26 cellular contexts compared by ENCODE assay signal in the genomic region with DNA sequence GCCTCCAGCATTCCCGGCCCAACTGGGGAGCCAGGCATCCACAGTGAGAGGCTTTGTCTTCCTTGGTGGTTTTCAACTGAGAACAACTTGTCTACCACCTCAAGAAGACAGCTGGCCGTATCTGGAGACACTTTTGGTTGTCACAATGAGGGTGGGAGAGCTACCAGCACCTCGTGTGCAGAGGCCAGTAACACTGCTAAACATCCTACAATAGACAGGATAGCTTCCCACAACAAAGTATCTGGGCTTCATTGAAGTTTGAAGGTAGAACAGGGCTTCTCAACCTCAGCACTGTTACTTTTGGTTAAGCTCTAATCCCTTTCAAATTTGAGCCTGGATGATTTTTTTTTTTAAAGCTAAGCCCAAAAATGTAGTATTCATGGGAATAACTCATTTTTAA. TPM values are rescaled to one million over a fixed set of nuclear protein-coding genes. Genes with fewer than 3 reads are reported as not detected.
"Had no signal": no experiment of that assay in that cellular context is flagged by ENCODE, and none has a peak within 500 bp of the region (broad histone marks: within the 10 kb centered on the region; RNA-seq: fewer than 3 reads in every experiment).

No MANE protein-coding gene starts in this region.

- H3K36me3 ChIP-seq: heart right ventricle, ovary, right lobe of liver, upper lobe of left lung had no signal

- FAIRE-seq: small intestine had no signal

- H3K9me3 ChIP-seq: gastroesophageal sphincter, heart right ventricle, ovary, right lobe of liver, upper lobe of left lung had no signal

- ATAC-seq: activated CD4-positive, alpha-beta T cell treated with anti-CD3 and anti-CD28 coated beads for 36 hours; WTC11 had no signal

- DNase-seq: activated CD4-positive, alpha-beta memory T cell treated with anti-CD3 and anti-CD28 coated beads, Interleukin-2, amount 10 ng/mL, durations not matched to agents 7 days and 5 days; activated CD4-positive, alpha-beta T cell treated with anti-CD3 and anti-CD28 coated beads for 36 hours; activated naive CD4-positive, alpha-beta T cell treated with anti-CD3 and anti-CD28 coated beads for 36 hours; activated T-cell treated with anti-CD3 and anti-CD28 coated beads, Interleukin-2, amount 50 U/mL, for 24 hours; aorta; cerebellar nuclear complex; cortex of kidney; effector CD4-positive, alpha-beta T cell; heart right ventricle; immature natural killer cell; left ventricle myocardium superior; natural killer cell; ovary; right lobe of liver; small intestine; stimulated activated CD4-positive, alpha-beta T cell treated with anti-CD3 and anti-CD28 coated beads, Interleukin-15, amount 100 ng/mL, for 24 hours; stimulated activated CD4-positive, alpha-beta T cell treated with anti-CD3 and anti-CD28 coated beads, Interleukin-2, amount 100 ng/mL, for 48 hours had no signal

- H3K27me3 ChIP-seq: gastroesophageal sphincter, heart right ventricle, ovary, right lobe of liver, upper lobe of left lung had no signal

- H3K9me3 Mint-ChIP-seq: activated CD4-positive, alpha-beta memory T cell treated with anti-CD3 and anti-CD28 coated beads, Interleukin-2, amount 10 ng/mL, durations not matched to agents 7 days and 5 days; activated naive CD4-positive, alpha-beta T cell treated with anti-CD3 and anti-CD28 coated beads for 36 hours; activated T-cell treated with anti-CD3 and anti-CD28 coated beads, Interleukin-2, amount 50 U/mL, for 24 hours; immature natural killer cell; memory B cell; natural killer cell; stimulated activated naive CD8-positive, alpha-beta T cell treated with anti-CD3 and anti-CD28 coated beads, Interleukin-15, Interleukin-2, amounts not matched to agents 100 ng/mL and 50 ng/mL, for 24 hours; T-helper 2 cell treated with Interferon-gamma antibody and Interleukin-4, amounts not matched to agents 5 μg/mL and 100 μg/mL, for 36 hours; WTC11 had no signal

- H3K27me3 Mint-ChIP-seq: memory B cell; stimulated activated naive CD8-positive, alpha-beta T cell treated with anti-CD3 and anti-CD28 coated beads, Interleukin-15, Interleukin-2, amounts not matched to agents 100 ng/mL and 50 ng/mL, for 24 hours had no signal

- H3K4me1 Mint-ChIP-seq: activated CD4-positive, alpha-beta memory T cell treated with anti-CD3 and anti-CD28 coated beads, Interleukin-2, amount 10 ng/mL, durations not matched to agents 7 days and 5 days; immature natural killer cell; natural killer cell had no signal

- H3K27ac Mint-ChIP-seq: activated CD4-positive, alpha-beta memory T cell treated with anti-CD3 and anti-CD28 coated beads, Interleukin-2, amount 10 ng/mL, durations not matched to agents 7 days and 5 days; activated CD4-positive, alpha-beta T cell treated with anti-CD3 and anti-CD28 coated beads for 36 hours; activated naive CD4-positive, alpha-beta T cell treated with anti-CD3 and anti-CD28 coated beads for 36 hours; activated T-cell treated with anti-CD3 and anti-CD28 coated beads, Interleukin-2, amount 50 U/mL, for 24 hours; immature natural killer cell; natural killer cell; stimulated activated naive CD8-positive, alpha-beta T cell treated with anti-CD3 and anti-CD28 coated beads, Interleukin-15, Interleukin-2, amounts not matched to agents 100 ng/mL and 50 ng/mL, for 24 hours; T-helper 2 cell treated with Interferon-gamma antibody and Interleukin-4, amounts not matched to agents 5 μg/mL and 100 μg/mL, for 36 hours had no signal

- H3K27ac ChIP-seq: gastroesophageal sphincter, ovary, right lobe of liver, upper lobe of left lung had no signal

- H3K36me3 Mint-ChIP-seq: immature natural killer cell, memory B cell, natural killer cell had no signal

- H3K4me3 Mint-ChIP-seq: activated CD4-positive, alpha-beta memory T cell treated with anti-CD3 and anti-CD28 coated beads, Interleukin-2, amount 10 ng/mL, durations not matched to agents 7 days and 5 days; activated CD4-positive, alpha-beta T cell treated with anti-CD3 and anti-CD28 coated beads for 36 hours; activated naive CD4-positive, alpha-beta T cell treated with anti-CD3 and anti-CD28 coated beads for 36 hours; activated T-cell treated with anti-CD3 and anti-CD28 coated beads, Interleukin-2, amount 50 U/mL, for 24 hours; immature natural killer cell; memory B cell; natural killer cell; stimulated activated naive CD8-positive, alpha-beta T cell treated with anti-CD3 and anti-CD28 coated beads, Interleukin-15, Interleukin-2, amounts not matched to agents 100 ng/mL and 50 ng/mL, for 24 hours; T-helper 2 cell treated with Interferon-gamma antibody and Interleukin-4, amounts not matched to agents 5 μg/mL and 100 μg/mL, for 36 hours; WTC11 had no signal

- H3K4me1 ChIP-seq: right lobe of liver had no signal

- H3K4me3 ChIP-seq: gastroesophageal sphincter, heart right ventricle, ovary, right lobe of liver, upper lobe of left lung had no signal

RNA-seq across cellular contexts. Expression of a gene that starts 53.5 kb away (rescaled TPM):
- total RNA-seq: esophagus mucosa, gastroesophageal sphincter, left ventricle myocardium superior, natural killer cell, ovary, pulmonary artery endothelial cell, temporal lobe, WTC11 had no signal
- polyA plus RNA-seq: immature natural killer cell had no signal
